ENCODE assay signal across 10 cellular contexts in the genomic region with DNA sequence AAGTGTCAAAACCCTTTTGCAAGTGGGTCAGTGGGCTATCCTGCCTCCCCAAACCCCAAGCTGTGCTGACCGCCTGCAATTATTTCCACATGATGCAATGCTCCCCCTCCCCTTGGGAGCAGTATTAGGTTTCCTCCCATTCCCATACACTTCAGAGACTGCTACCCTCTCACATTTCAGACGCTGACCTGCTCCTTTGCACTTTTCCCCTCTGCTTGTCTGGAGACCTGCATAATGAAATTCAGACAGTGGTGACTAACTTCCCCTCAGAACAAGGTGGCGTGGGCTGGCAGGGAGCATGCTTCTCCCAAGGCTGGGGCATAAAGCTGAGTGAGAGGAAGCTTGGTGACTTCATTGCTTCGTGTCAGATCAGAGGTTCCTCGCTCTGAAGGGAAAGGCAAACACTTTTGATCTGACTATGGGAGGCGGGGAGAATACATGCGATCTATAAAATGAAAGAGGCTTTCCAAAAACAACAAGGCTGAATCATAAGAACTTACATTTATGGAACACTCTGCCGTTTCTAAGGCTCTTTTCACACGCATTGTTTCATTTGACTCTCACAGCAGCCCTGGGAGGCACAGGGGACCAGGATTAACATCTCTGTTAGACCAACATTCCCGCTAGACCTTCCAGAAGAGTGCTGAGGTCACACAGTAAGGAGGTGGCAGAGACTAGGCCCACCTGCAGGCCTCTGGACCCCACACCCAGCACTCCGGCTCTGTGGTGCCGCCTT.
A peak's percentile ranks its signal among the peaks of the same experiment; 100 is the strongest.
DNase-seq lines count a peak whose midpoint lies in the region; ATAC-seq lines count a peak whose summit lies in the region.
"Had no signal": no experiment of that assay in that cellular context is flagged by ENCODE, and none has a peak within 500 bp of the region (broad histone marks: within the 10 kb centered on the region; RNA-seq: fewer than 3 reads in every experiment).

No MANE protein-coding gene starts in this region.

- peaks cover 9% of the 10 kb centered on the region; the same call in 1 of the 2 replicates for H3K4me1 ChIP-seq in iPS-20b (ENCODE audit: insufficient read depth, low read length)

- ATAC-seq in GM18870 (IDR thresholded peaks at IDR 0.05; ENCODE audit: unreplicated experiment) (no peak), HG03196 (IDR thresholded peaks at IDR 0.05; ENCODE audit: unreplicated experiment) (no peak)

- no peak overlapping the region for H3K27ac ChIP-seq in iPS-20b (ENCODE audit: low read length)
- H3K27ac ChIP-seq: 22Rv1 had no signal

- no peaks in the 10 kb centered on the region for H3K27me3 ChIP-seq in iPS-20b (ENCODE audit: insufficient read depth, low read length)

- H3K4me3 ChIP-seq in iPS-20b (ENCODE audit: low read length): peak overlapping the region; percentile 18; the same call in 1 of the 2 replicates

- H3K9me3 ChIP-seq in iPS-20b (ENCODE audit: insufficient read depth, low read depth, low read length): no peaks in the 10 kb centered on the region

- DNase-seq in DMS 273 (lab: John Stamatoyannopoulos, UW; ENCODE audit: unreplicated experiment) (peak; percentile 40), DMS 273 treated with DMSO at 0.1 percent for 48 hours (lab: John Stamatoyannopoulos, UW) (no peak), OCI-M1 (lab: John Stamatoyannopoulos, UW) (no peak)
- peak; percentile 45 to 47 for DNase-seq in activated CD4-positive, alpha-beta T cell treated with anti-CD3 and anti-CD28 coated beads, Interleukin-2, amount 50 U/mL, for 48 hours
- DNase-seq in stimulated activated CD4-positive, alpha-beta T cell treated with anti-CD3 and anti-CD28 coated beads, Interleukin-4, amount 100 ng/mL, for 24 hours: peak; percentile 13
- DNase-seq: Right ventricle myocardium superior had no signal

- H3K9ac ChIP-seq in iPS-20b (ENCODE audit: low read depth, low read length): no peak overlapping the region; the same call in 1 of the 2 replicates

- no peaks in the 10 kb centered on the region for H3K36me3 ChIP-seq in iPS-20b (ENCODE audit: insufficient read depth, low read depth, low read length)

Comparison
In these comparisons a context has a peak if more than half of its experiments do, and no peak if none do; other contexts are left out.
1. DNase-seq: peak in DMS 273 (single experiment), activated CD4-positive, alpha-beta T cell treated with anti-CD3 and anti-CD28 coated beads, Interleukin-2, amount 50 U/mL, for 48 hours (2 of 2) and stimulated activated CD4-positive, alpha-beta T cell treated with anti-CD3 and anti-CD28 coated beads, Interleukin-4, amount 100 ng/mL, for 24 hours (single experiment); none in DMS 273 treated with DMSO at 0.1 percent for 48 hours (single experiment) and OCI-M1 (single experiment).